Comparison of ENCODE assay signal across 13 cellular contexts in genomic region chr2:154537024-154537423, GRCh38.
"Had no signal": no experiment of that assay in that cellular context is flagged by ENCODE, and none has a peak within 500 bp of the region (broad histone marks: within the 10 kb centered on the region; RNA-seq: fewer than 3 reads in every experiment).

No MANE protein-coding gene starts in this region.

- ATAC-seq: activated CD4-positive, alpha-beta T cell treated with anti-CD3 and anti-CD28 coated beads for 36 hours; activated T-cell treated with anti-CD3 and anti-CD28 coated beads, Interleukin-2, amount 50 U/mL, for 4 hours; esophagus mucosa; left lobe of liver; right lobe of liver; stimulated activated naive CD8-positive, alpha-beta T cell treated with anti-CD3 and anti-CD28 coated beads, Interleukin-15, Interleukin-2, amounts not matched to agents 100 U/mL and 50 U/mL, for 24 hours had no signal

- H3K27ac ChIP-seq: right lobe of liver, suprapubic skin had no signal

- H3K4me1 ChIP-seq: right lobe of liver, suprapubic skin had no signal

- H3K27me3 ChIP-seq: right lobe of liver, suprapubic skin had no signal

- H3K4me3 ChIP-seq: right lobe of liver, suprapubic skin had no signal

- H3K9me3 ChIP-seq: right lobe of liver, suprapubic skin had no signal

- DNase-seq: activated CD4-positive, alpha-beta memory T cell treated with anti-CD3 and anti-CD28 coated beads, Interleukin-2, amount 10 ng/mL, durations not matched to agents 7 days and 5 days; activated CD4-positive, alpha-beta T cell treated with anti-CD3 and anti-CD28 coated beads for 36 hours; activated effector memory CD4-positive, alpha-beta T cell treated with Interleukin-2 at 50 U/mL for 16 hours; activated T-cell treated with anti-CD3 and anti-CD28 coated beads, Interleukin-2, amount 50 U/mL, for 4 hours; caudate nucleus; islet precursor cell; mammary epithelial cell; right lobe of liver; stimulated activated naive CD8-positive, alpha-beta T cell treated with anti-CD3 and anti-CD28 coated beads, Interleukin-15, Interleukin-2, amounts not matched to agents 100 U/mL and 50 U/mL, for 24 hours; trophoblast cell had no signal

- H3K36me3 ChIP-seq: right lobe of liver, suprapubic skin had no signal
